8 cellular contexts compared by ENCODE assay signal in genomic region chr16:21158208-21159110, GRCh38. TPM values are rescaled to one million over a fixed set of nuclear protein-coding genes. Genes with fewer than 3 reads are reported as not detected.
DNase-seq lines count a peak whose midpoint lies in the region; ATAC-seq and TF ChIP-seq lines count a peak whose summit lies in the region.

TSS of gene LDAF1 (plus strand) at chr16:21158674. CDS start at chr16:21161183, 2,509 bp downstream.

- H3K4me3 ChIP-seq in DND-41 (ENCODE audit: low read depth in 1 of 2, low read length in 2 of 2) (peak within 1 kb of the TSS; percentile 59 to 67; a peak in 3 of 4 replicates), cardiac muscle cell (peak within 1 kb of the TSS; percentile 70), trophoblast cell (ENCODE audit: low read depth, low read length) (peak within 1 kb of the TSS; percentile 77), tibial artery (peak within 1 kb of the TSS; percentile 75 to 91)

- no peaks in the 10 kb centered on the region for H3K36me3 Mint-ChIP-seq in activated naive CD8-positive, alpha-beta T cell treated with anti-CD3 and anti-CD28 coated beads for 36 hours

- H4K12ac ChIP-seq in trophoblast cell (ENCODE audit: low read depth, low read length): peak within 1 kb of the TSS; percentile 59

- H3K79me2 ChIP-seq in DND-41 (ENCODE audit: insufficient read depth, low read length) (peaks cover 6% of the 10 kb centered on the region; the same call in 1 of the 2 replicates), trophoblast cell (ENCODE audit: control insufficient read depth, insufficient read depth, low read length, poor library complexity) (peaks cover 2% of the 10 kb centered on the region)

- H3K9ac ChIP-seq in DND-41 (ENCODE audit: low read depth, low read length) (peak within 1 kb of the TSS; percentile 60), trophoblast cell (ENCODE audit: low read length) (peak within 1 kb of the TSS; percentile 14)

- no peak within 1 kb of the TSS for H2BK12ac ChIP-seq in trophoblast cell (ENCODE audit: low read length)

- H3K27me3 ChIP-seq in DND-41 (ENCODE audit: insufficient read depth, low read length, poor library complexity): no peaks in the 10 kb centered on the region
- H3K27me3 ChIP-seq in cardiac muscle cell: no peaks in the 10 kb centered on the region
- no peaks in the 10 kb centered on the region for H3K27me3 ChIP-seq in trophoblast cell (ENCODE audit: insufficient read depth, low read length)
- no peaks in the 10 kb centered on the region for H3K27me3 ChIP-seq in tibial artery

- peak within 1 kb of the TSS; percentile 43 for H3K18ac ChIP-seq in trophoblast cell (ENCODE audit: low read length)

- no peak within 1 kb of the TSS for H2AK5ac ChIP-seq in trophoblast cell (ENCODE audit: low read length)

- DNase-seq in DND-41 (peak; percentile 86), LHCN-M2 (ENCODE audit: low read depth) (peak; percentile 79), SKM-1 treated with dmso at 0.1 percent for 144 hours (lab: John Stamatoyannopoulos, UW; ENCODE audit: unreplicated experiment) (peak; percentile 81), cardiac muscle cell (ENCODE audit: low read depth in 1 of 2, low spot score in 1 of 2) (peak; percentile 83 to 90), trophoblast cell (peak; percentile 64 to 73), tibial artery (peak; percentile 88 to 94)
- DNase-seq in activated naive CD8-positive, alpha-beta T cell treated with anti-CD3 and anti-CD28 coated beads for 36 hours: peak; percentile 85

- H3K36me3 ChIP-seq in DND-41 (ENCODE audit: insufficient read depth, low read length): peaks cover 16% of the 10 kb centered on the region
- H3K36me3 ChIP-seq in cardiac muscle cell: no peaks in the 10 kb centered on the region
- H3K36me3 ChIP-seq in trophoblast cell (ENCODE audit: control insufficient read depth in 1 of 2, insufficient read depth in 2 of 2, low read length in 2 of 2): peaks cover 0 to 5% of the 10 kb centered on the region in 2 experiments
- H3K36me3 ChIP-seq in tibial artery: no peaks in the 10 kb centered on the region

- ATAC-seq in DND-41 (ENCODE audit: insufficient read depth, low read depth) (peak; percentile 99), GM21825 (IDR thresholded peaks at IDR 0.05; ENCODE audit: unreplicated experiment) (peak; percentile 88)

- peaks cover 29% of the 10 kb centered on the region for H3K4me1 ChIP-seq in DND-41 (ENCODE audit: insufficient read depth, low read length)
- peaks cover 4% of the 10 kb centered on the region for H3K4me1 ChIP-seq in cardiac muscle cell (ENCODE audit: low read depth)
- peaks cover 5 to 6% of the 10 kb centered on the region in 2 experiments for H3K4me1 ChIP-seq in trophoblast cell (ENCODE audit: control insufficient read depth in 1 of 2, insufficient read depth in 2 of 2, low read length in 2 of 2)
- H3K4me1 ChIP-seq in tibial artery: peaks cover 0 to 54% (median 40%) of the 10 kb centered on the region in 4 donors

- H4K20me1 ChIP-seq in DND-41 (ENCODE audit: insufficient read depth, low read length): no peaks in the 10 kb centered on the region

- no peak within 1 kb of the TSS for H3K4ac ChIP-seq in trophoblast cell (ENCODE audit: low read depth, low read length)

- intact Hi-C loops in tibial artery (cut with DNase I; ENCODE audit: low total_unique reads): loop anchor here (5.0 to 10.0 kb wide), 2 partner anchors 144 to 1516 kb away; no protein-coding TSS in a partner anchor

- peaks cover 26% of the 10 kb centered on the region for H3K4me1 Mint-ChIP-seq in activated naive CD8-positive, alpha-beta T cell treated with anti-CD3 and anti-CD28 coated beads for 36 hours

- H3K27ac ChIP-seq in DND-41 (ENCODE audit: low read length) (peak within 1 kb of the TSS; percentile 68), cardiac muscle cell (no peak within 1 kb of the TSS), trophoblast cell (ENCODE audit: low read depth, low read length) (no peak within 1 kb of the TSS), tibial artery (peak within 1 kb of the TSS; percentile 86 to 92)

- H3K9me3 ChIP-seq in DND-41 (ENCODE audit: insufficient read depth, low read length, severe bottlenecking): no peaks in the 10 kb centered on the region
- no peaks in the 10 kb centered on the region for H3K9me3 ChIP-seq in cardiac muscle cell (ENCODE audit: low read depth)
- H3K9me3 ChIP-seq in trophoblast cell (ENCODE audit: insufficient read depth, low read depth, low read length): no peaks in the 10 kb centered on the region
- H3K9me3 ChIP-seq in tibial artery: no peaks in the 10 kb centered on the region

- peaks cover 6% of the 10 kb centered on the region for H3K79me1 ChIP-seq in trophoblast cell (ENCODE audit: low read length)

- peak within 1 kb of the TSS; percentile 19 for H2BK120ac ChIP-seq in trophoblast cell (ENCODE audit: insufficient read depth, low read length, poor library complexity)

- TF ChIP-seq CTCF in DND-41 (IDR thresholded peaks at IDR 0.05; ENCODE audit: borderline replicate concordance, extremely low read depth, low read length, poor library complexity, severe bottlenecking): peak; percentile 1
- no peak for TF ChIP-seq CTCF in cardiac muscle cell (IDR thresholded peaks at IDR 0.05; ENCODE audit: low read depth, low read length)
- TF ChIP-seq CTCF in tibial artery (IDR thresholded peaks at IDR 0.05): no peak

- peak within 1 kb of the TSS; percentile 68 for H3K14ac ChIP-seq in trophoblast cell (ENCODE audit: low read length)

- peak within 1 kb of the TSS; percentile 86 for H3K4me3 Mint-ChIP-seq in activated naive CD8-positive, alpha-beta T cell treated with anti-CD3 and anti-CD28 coated beads for 36 hours

- no CpG with 5 or more reads among the region's 59 CpGs for WGBS in trophoblast cell (ENCODE audit: extremely low coverage, insufficient coverage, insufficient read length)

- H4K91ac ChIP-seq in trophoblast cell (ENCODE audit: low read depth, low read length): peak within 1 kb of the TSS; percentile 25

- H2AFZ ChIP-seq in DND-41 (ENCODE audit: low read depth, low read length) (peak within 1 kb of the TSS; percentile 97), trophoblast cell (ENCODE audit: insufficient read depth, low read length, poor library complexity) (peak within 1 kb of the TSS; percentile 95)

- H3K27me3 Mint-ChIP-seq in activated naive CD8-positive, alpha-beta T cell treated with anti-CD3 and anti-CD28 coated beads for 36 hours: no peaks in the 10 kb centered on the region

- H3K9me3 Mint-ChIP-seq in activated naive CD8-positive, alpha-beta T cell treated with anti-CD3 and anti-CD28 coated beads for 36 hours: no peaks in the 10 kb centered on the region

- H3K27ac Mint-ChIP-seq in activated naive CD8-positive, alpha-beta T cell treated with anti-CD3 and anti-CD28 coated beads for 36 hours: peak within 1 kb of the TSS; percentile 54

- no peak within 1 kb of the TSS for H3K23ac ChIP-seq in trophoblast cell (ENCODE audit: low read length)

- H2BK5ac ChIP-seq in trophoblast cell (ENCODE audit: low read depth, low read length, poor library complexity): peak within 1 kb of the TSS; percentile 41

- peak within 1 kb of the TSS; percentile 83 for H3K4me2 ChIP-seq in DND-41 (ENCODE audit: insufficient read depth, low read length)
- peak within 1 kb of the TSS; percentile 87 for H3K4me2 ChIP-seq in trophoblast cell (ENCODE audit: low read length)

- peak within 1 kb of the TSS; percentile 87 for H4K8ac ChIP-seq in trophoblast cell (ENCODE audit: low read depth, low read length)

RNA-seq across cellular contexts. Expression of gene LDAF1, which starts in this region (rescaled TPM):
- 7.1 and 8.3 TPM in 2 replicates for total RNA-seq in LHCN-M2 (2014; rRNA removed)
- 7.5 TPM for polyA plus RNA-seq in LHCN-M2 (2012)
- 1 to 10 TPM; 5.9 to 7.3 TPM for total RNA-seq in activated naive CD8-positive, alpha-beta T cell treated with anti-CD3 and anti-CD28 coated beads for 36 hours
- total RNA-seq in cardiac muscle cell: 17.1 and 20.7 TPM in 2 replicates
- 14.3 and 35.8 TPM in 2 replicates for polyA plus RNA-seq in cardiac muscle cell
- polyA plus RNA-seq in trophoblast cell (2013): 11.4 and 12.0 TPM in 2 replicates

Comparison
In these comparisons a context has a peak if more than half of its experiments do, and no peak if none do; other contexts are left out.
1. H3K27ac ChIP-seq: peak in DND-41 (single experiment) and tibial artery (2 of 2); none in cardiac muscle cell (single experiment) and trophoblast cell (single experiment).
2. Peak in every context shown above with its lines, with median percentiles within 50 percentile points of each other: DNase-seq and H3K4me3 ChIP-seq.